In genomic region chr19:40474737-40475136, GRCh38 we compare ENCODE assay signal across 35 cellular contexts. TPM values are rescaled to one million over a fixed set of nuclear protein-coding genes. Genes with fewer than 3 reads are reported as not detected.
DNase-seq lines count a peak whose midpoint lies in the region; ATAC-seq, FAIRE-seq and TF ChIP-seq lines count a peak whose summit lies in the region.
"Had no signal": no experiment of that assay in that cellular context is flagged by ENCODE, and none has a peak within 500 bp of the region (broad histone marks: within the 10 kb centered on the region; RNA-seq: fewer than 3 reads in every experiment).

No MANE protein-coding gene starts in this region.

- H3K4me1 Mint-ChIP-seq in activated CD4-positive, alpha-beta T cell treated with anti-CD3 and anti-CD28 coated beads for 36 hours: peaks cover 2% of the 10 kb centered on the region
- H3K4me1 Mint-ChIP-seq in activated CD4-positive, alpha-beta T cell treated with anti-CD3 and anti-CD28 coated beads, Interleukin-2, amount 10 ng/mL, durations not matched to agents 24 days and 14 days: no peaks in the 10 kb centered on the region
- H3K4me1 Mint-ChIP-seq: B cell; CD14-positive monocyte; CD4-positive, alpha-beta memory T cell; CD4-positive, CD25-positive, alpha-beta regulatory T cell; CD8-positive, alpha-beta memory T cell had no signal

- no peak for DNase-seq in activated CD4-positive, alpha-beta T cell treated with anti-CD3 and anti-CD28 coated beads for 36 hours
- no peak for DNase-seq in activated CD4-positive, alpha-beta T cell treated with anti-CD3 and anti-CD28 coated beads, Interleukin-2, amount 10 ng/mL, durations not matched to agents 24 days and 14 days
- no peak for DNase-seq in K562 (ENCODE audit: extremely low read depth in 1 of 4, low spot score in 3 of 4)
- no peak for DNase-seq in right atrium auricular region (ENCODE audit: low spot score)
- DNase-seq in activated CD8-positive, alpha-beta memory T cell treated with anti-CD3 and anti-CD28 coated beads, Interleukin-2, amount 50 U/mL, for 48 hours: no peak
- DNase-seq: 8988T; ACHN; AML-193; BE2C; C1 segment of cervical spinal cord; Caco-2; Calu3; CD4-positive, alpha-beta memory T cell; CD4-positive, alpha-beta T cell; CD4-positive, CD25-positive, alpha-beta regulatory T cell; CD8-positive, alpha-beta memory T cell; CD8-positive, alpha-beta T cell; COR-L47; DMS 273 treated with DMSO at 0.1 percent for 48 hours; DMS153; DMS53; DMS79; DMS79 treated with DMSO at 0.1 percent for 48 hours; DND-41; EL had no signal

- no peak for ATAC-seq in activated CD4-positive, alpha-beta T cell treated with anti-CD3 and anti-CD28 coated beads for 36 hours
- no peak for ATAC-seq in K562
- ATAC-seq: A549; CD8-positive, alpha-beta T cell had no signal

- no peaks in the 10 kb centered on the region for H3K79me2 ChIP-seq in K562 (ENCODE audit: control insufficient read depth, insufficient read depth, low read length)

- no peak overlapping the region for H3K9ac ChIP-seq in K562 (ENCODE audit: insufficient read depth in 1 of 2, low read depth in 2 of 2, low read length in 2 of 2)
- H3K9ac ChIP-seq: BLaER1; BLaER1 treated with 17β-estradiol and CSF1 and Interleukin-3, amounts not matched to agents 10 nM and 100 nM had no signal

- H3K4me3 ChIP-seq in HEK293 (ENCODE audit: low read depth, low read length) (no peak overlapping the region), K562 (no peak overlapping the region), right atrium auricular region (no peak overlapping the region)
- H3K4me3 ChIP-seq: A549; BLaER1; BLaER1 treated with 17β-estradiol and CSF1 and Interleukin-3, amounts not matched to agents 10 nM and 100 nM had no signal

- TF ChIP-seq RAD21 in K562 (CRISPR knock-in tag; conservative IDR thresholded peaks at IDR 0.05 in 1 of 2, IDR thresholded peaks at IDR 0.05 in 1 of 2): no peak

- H3K9me1 ChIP-seq in K562 (ENCODE audit: control insufficient read depth, insufficient read depth, low read length): no peaks in the 10 kb centered on the region

- H3K4me2 ChIP-seq in K562 (ENCODE audit: insufficient read depth, low read length): no peak overlapping the region
- H3K4me2 ChIP-seq: A549; BLaER1; BLaER1 treated with 17β-estradiol and CSF1 and Interleukin-3, amounts not matched to agents 10 nM and 100 nM had no signal

- in situ Hi-C loops in K562 (cut with MboI): no loop called here

- H2AFZ ChIP-seq in K562 (ENCODE audit: low read depth, low read length): no peak overlapping the region

- H3K4me1 ChIP-seq in HEK293 (ENCODE audit: control insufficient read depth, insufficient read depth, low read length): no peaks in the 10 kb centered on the region
- peaks cover 0 to 3% of the 10 kb centered on the region in 2 experiments; a peak in 2 of 5 replicates for H3K4me1 ChIP-seq in K562 (replicated peaks in 1 of 2; ENCODE audit: control insufficient read depth in 2 of 2, insufficient read depth in 2 of 2, low read length in 2 of 2)
- no peaks in the 10 kb centered on the region for H3K4me1 ChIP-seq in right atrium auricular region
- H3K4me1 ChIP-seq: A549; BE2C; BLaER1; BLaER1 treated with 17β-estradiol and CSF1 and Interleukin-3, amounts not matched to agents 10 nM and 100 nM; Caco-2 had no signal

- no peaks in the 10 kb centered on the region for H3K27me3 Mint-ChIP-seq in activated CD4-positive, alpha-beta T cell treated with anti-CD3 and anti-CD28 coated beads for 36 hours
- H3K27me3 Mint-ChIP-seq in activated CD4-positive, alpha-beta T cell treated with anti-CD3 and anti-CD28 coated beads, Interleukin-2, amount 10 ng/mL, durations not matched to agents 24 days and 14 days: no peaks in the 10 kb centered on the region
- H3K27me3 Mint-ChIP-seq: CD4-positive, CD25-positive, alpha-beta regulatory T cell had no signal

- TF ChIP-seq POLR2A in K562 (conservative IDR thresholded peaks at IDR 0.05): no peak

- no peaks in the 10 kb centered on the region for H4K20me1 ChIP-seq in K562 (replicated peaks; ENCODE audit: control insufficient read depth, insufficient read depth, low read length)
- H4K20me1 ChIP-seq: BLaER1; BLaER1 treated with 17β-estradiol and CSF1 and Interleukin-3, amounts not matched to agents 10 nM and 100 nM had no signal

- intact Hi-C loops in activated CD4-positive, alpha-beta T cell treated with anti-CD3 and anti-CD28 coated beads for 36 hours (cut with DNase I, micrococcal nuclease): no loop called here
- intact Hi-C loops in activated CD4-positive, alpha-beta T cell treated with anti-CD3 and anti-CD28 coated beads, Interleukin-2, amount 10 ng/mL, durations not matched to agents 24 days and 14 days (cut with micrococcal nuclease): no loop called here
- intact Hi-C loops in K562 (cut with micrococcal nuclease): no loop called here

- WGBS in K562 (ENCODE audit: insufficient coverage, low coverage, missing lambda C conversion rate): 55% methylated on average over 4 of the region's 4 CpGs

- CTCF ChIA-PET in activated CD4-positive, alpha-beta T cell treated with anti-CD3 and anti-CD28 coated beads for 36 hours (lab: Charles Lee): interaction anchor here (0.7 to 2.1 kb wide), 4 partner anchors 11 to 169 kb away, joined by 3 to 5 read pairs (median 4); no protein-coding TSS in a partner anchor
- CTCF ChIA-PET in HEK293 (lab: Yijun Ruan, JAX) (interaction anchor here (0.6 to 1.0 kb wide), 3 partner anchors 24 to 188 kb away, joined by 3 to 6 read pairs (median 4); no protein-coding TSS in a partner anchor), K562 (lab: Yijun Ruan, JAX; ENCODE audit: low intra/inter-chr PET ratio) (no interaction called here)

- no peaks in the 10 kb centered on the region for H3K36me3 Mint-ChIP-seq in activated CD4-positive, alpha-beta T cell treated with anti-CD3 and anti-CD28 coated beads for 36 hours (ENCODE audit: low read depth)
- H3K36me3 Mint-ChIP-seq in activated CD4-positive, alpha-beta T cell treated with anti-CD3 and anti-CD28 coated beads, Interleukin-2, amount 10 ng/mL, durations not matched to agents 24 days and 14 days (ENCODE audit: low read depth): no peaks in the 10 kb centered on the region
- H3K36me3 Mint-ChIP-seq: CD14-positive monocyte; CD4-positive, alpha-beta memory T cell; CD4-positive, CD25-positive, alpha-beta regulatory T cell; CD8-positive, alpha-beta memory T cell; CD8-positive, alpha-beta T cell had no signal

- BruUV-seq in K562 (replicated peaks; lab: Mats Ljungman, UMichigan): no TSS peak

- H3K27ac ChIP-seq in HEK293 (ENCODE audit: extremely low read depth, low read depth, low read length) (no peak overlapping the region), K562 (ENCODE audit: extremely low read depth, low read depth, low read length) (no peak overlapping the region), right atrium auricular region (no peak overlapping the region)
- H3K27ac ChIP-seq: 22Rv1; A549; BLaER1; BLaER1 treated with 17β-estradiol and CSF1 and Interleukin-3, amounts not matched to agents 10 nM and 100 nM; C4-2B had no signal

- H3K36me3 ChIP-seq in HEK293 (ENCODE audit: control insufficient read depth in 2 of 2, insufficient read depth in 1 of 2, low read length in 2 of 2): no peaks in the 10 kb centered on the region; a peak in 1 of 3 replicates
- H3K36me3 ChIP-seq in K562 (ENCODE audit: control insufficient read depth, insufficient read depth, low read length): no peaks in the 10 kb centered on the region
- no peaks in the 10 kb centered on the region for H3K36me3 ChIP-seq in right atrium auricular region
- H3K36me3 ChIP-seq: BE2C; BLaER1; BLaER1 treated with 17β-estradiol and CSF1 and Interleukin-3, amounts not matched to agents 10 nM and 100 nM had no signal

- no peaks in the 10 kb centered on the region for H3K9me3 Mint-ChIP-seq in activated CD4-positive, alpha-beta T cell treated with anti-CD3 and anti-CD28 coated beads for 36 hours (ENCODE audit: low read depth)
- H3K9me3 Mint-ChIP-seq in activated CD4-positive, alpha-beta T cell treated with anti-CD3 and anti-CD28 coated beads, Interleukin-2, amount 10 ng/mL, durations not matched to agents 24 days and 14 days: no peaks in the 10 kb centered on the region
- H3K9me3 Mint-ChIP-seq: CD4-positive, alpha-beta T cell; CD4-positive, CD25-positive, alpha-beta regulatory T cell; CD8-positive, alpha-beta memory T cell; CD8-positive, alpha-beta T cell had no signal

- H3K27me3 ChIP-seq in K562 (ENCODE audit: control insufficient read depth in 2 of 2, insufficient read depth in 2 of 2, low read length in 2 of 2) (no peaks in the 10 kb centered on the region), right atrium auricular region (no peaks in the 10 kb centered on the region)
- H3K27me3 ChIP-seq: BE2C; BLaER1; BLaER1 treated with 17β-estradiol and CSF1 and Interleukin-3, amounts not matched to agents 10 nM and 100 nM had no signal

- TF ChIP-seq EP300 in K562 (IDR thresholded peaks at IDR 0.05; ENCODE audit: low read length): no peak

- H3K4me3 Mint-ChIP-seq in activated CD4-positive, alpha-beta T cell treated with anti-CD3 and anti-CD28 coated beads for 36 hours: no peak overlapping the region
- no peak overlapping the region for H3K4me3 Mint-ChIP-seq in activated CD4-positive, alpha-beta T cell treated with anti-CD3 and anti-CD28 coated beads, Interleukin-2, amount 10 ng/mL, durations not matched to agents 24 days and 14 days
- H3K4me3 Mint-ChIP-seq: B cell; CD14-positive monocyte; CD4-positive, alpha-beta memory T cell; CD4-positive, alpha-beta T cell; CD4-positive, CD25-positive, alpha-beta regulatory T cell; CD8-positive, alpha-beta memory T cell; CD8-positive, alpha-beta T cell had no signal

- no peak for FAIRE-seq in K562 (lab: Jason Lieb, UNC)
- FAIRE-seq: A204.1, D721Med had no signal

- peak overlapping the region; percentile 42 for H3K27ac Mint-ChIP-seq in activated CD4-positive, alpha-beta T cell treated with anti-CD3 and anti-CD28 coated beads for 36 hours
- no peak overlapping the region for H3K27ac Mint-ChIP-seq in activated CD4-positive, alpha-beta T cell treated with anti-CD3 and anti-CD28 coated beads, Interleukin-2, amount 10 ng/mL, durations not matched to agents 24 days and 14 days
- H3K27ac Mint-ChIP-seq: B cell; CD14-positive monocyte; CD4-positive, alpha-beta memory T cell; CD4-positive, alpha-beta T cell; CD4-positive, CD25-positive, alpha-beta regulatory T cell; CD8-positive, alpha-beta memory T cell; CD8-positive, alpha-beta T cell had no signal

- TF ChIP-seq CTCF in HEK293 (tag by site-specific recombination; IDR thresholded peaks at IDR 0.05) (no peak), K562 (IDR thresholded peaks at IDR 0.05 in 2 of 3, conservative IDR thresholded peaks at IDR 0.05 in 1 of 3; ENCODE audit: insufficient read depth in 2 of 3, low read depth in 1 of 3, low read length in 3 of 3) (no peak), right atrium auricular region (IDR thresholded peaks at IDR 0.05) (no peak)

- POLR2A ChIA-PET in activated CD4-positive, alpha-beta T cell treated with anti-CD3 and anti-CD28 coated beads for 36 hours (lab: Charles Lee): no interaction called here
- POLR2A ChIA-PET in HEK293 (lab: Yijun Ruan, JAX): interaction anchor here (1.1 kb wide), 1 partner anchor 9 kb away, joined by 3 read pairs; the partner anchor contains the start of gene BLVRB
- POLR2A ChIA-PET in K562 (lab: Yijun Ruan, JAX): no interaction called here

- H3K9me3 ChIP-seq in HEK293 (ENCODE audit: control insufficient read depth, insufficient read depth, low read depth, low read length) (no peaks in the 10 kb centered on the region; the same call in 1 of the 2 replicates), K562 (replicated peaks; ENCODE audit: control insufficient read depth, insufficient read depth, low read depth, low read length) (no peaks in the 10 kb centered on the region), right atrium auricular region (no peaks in the 10 kb centered on the region)
- H3K9me3 ChIP-seq: A549; BE2C; BLaER1; BLaER1 treated with 17β-estradiol and CSF1 and Interleukin-3, amounts not matched to agents 10 nM and 100 nM; Caco-2 had no signal

RNA-seq across cellular contexts. Expression of gene SPTBN4, which starts 7.9 kb away (rescaled TPM):
- total RNA-seq in activated CD4-positive, alpha-beta T cell treated with anti-CD3 and anti-CD28 coated beads for 36 hours: 1 to 10 TPM; 2.4 to 2.5 TPM
- 0.36 and 0.51 TPM in 2 replicates for total RNA-seq in activated CD4-positive, alpha-beta T cell treated with anti-CD3 and anti-CD28 coated beads, Interleukin-2, amount 10 ng/mL, durations not matched to agents 24 days and 14 days
- total RNA-seq in K562 (2011; cell fraction: chromatin; rRNA removed; ENCODE audit: low replicate concordance): 5.7 and 11.0 TPM in 2 replicates
- 3.8 and 4.5 TPM in 2 replicates for total RNA-seq in K562 (2011; cell fraction: nucleolus; rRNA removed)
- total RNA-seq in K562 (2011; cell fraction: nucleoplasm; rRNA removed): 5.3 and 6.9 TPM in 2 replicates
- 0.86 and 2.0 TPM in 2 replicates for total RNA-seq in K562 (2014; rRNA removed)
- total RNA-seq in K562 (2014; rRNA removed; fragmentation: Illumina TruSeq; extraction: Trizol): 0.16 and 0.47 TPM in 2 replicates
- total RNA-seq in K562 (2015; rRNA removed; fragmentation: Illumina TruSeq; extraction: Trizol): 0.83 and 1.3 TPM in 2 replicates
- 1.5 and 1.6 TPM in 2 replicates for total RNA-seq in K562 (2021)
- 1.2 and 1.3 TPM in 2 replicates for polyA plus RNA-seq in K562 (2011; rRNA removed)
- 0.94 and 1.8 TPM in 2 replicates for polyA plus RNA-seq in K562 (2011; cell fraction: cytosol; rRNA removed)
- 2.6 and 3.5 TPM in 2 replicates for polyA plus RNA-seq in K562 (2011; cell fraction: nucleus; rRNA removed)
- polyA plus RNA-seq in K562 (2012): 1.7 and 1.9 TPM in 2 replicates
- polyA plus RNA-seq in K562 (2014; fragmentation: Illumina TruSeq; extraction: Trizol): 0.51 and 0.70 TPM in 2 replicates
- polyA plus RNA-seq in K562 (2014; fragmentation: Nextera tagmentation; extraction: Ambion mirVana): under 1 TPM; 0.01 to 0.10 TPM
- polyA plus RNA-seq in K562 (2014; rRNA removed): 1.2 and 1.3 TPM in 2 replicates
- 1.1 and 1.5 TPM in 2 replicates for polyA minus RNA-seq in K562 (2011; rRNA and poly(A)+ RNA removed)
- polyA minus RNA-seq in K562 (2011; cell fraction: cytosol; rRNA and poly(A)+ RNA removed): 0.38 and 0.46 TPM in 2 replicates
- 0.81 and 1.4 TPM in 2 replicates for polyA minus RNA-seq in K562 (2011; cell fraction: nucleus; rRNA and poly(A)+ RNA removed)
- 1 to 10 TPM; 5.2 to 5.5 TPM for total RNA-seq in right atrium auricular region
- total RNA-seq: CD4-positive, CD25-positive, alpha-beta regulatory T cell had no signal
- polyA plus RNA-seq: CD14-positive monocyte; CD4-positive, CD25-positive, alpha-beta regulatory T cell; CD8-positive, alpha-beta memory T cell had no signal

RNA-seq across cellular contexts. Expression of gene BLVRB, which starts 9.2 kb away (rescaled TPM):
- total RNA-seq in activated CD4-positive, alpha-beta T cell treated with anti-CD3 and anti-CD28 coated beads for 36 hours: 10 to 100 TPM; 34.1 to 35.6 TPM
- total RNA-seq in activated CD4-positive, alpha-beta T cell treated with anti-CD3 and anti-CD28 coated beads, Interleukin-2, amount 10 ng/mL, durations not matched to agents 24 days and 14 days: 7.5 and 10.6 TPM in 2 replicates
- total RNA-seq in K562 (2011; cell fraction: chromatin; rRNA removed; ENCODE audit: low replicate concordance): 26.9 and 65.0 TPM in 2 replicates
- total RNA-seq in K562 (2011; cell fraction: nucleolus; rRNA removed): 107 and 125 TPM in 2 replicates
- 74.7 and 75.7 TPM in 2 replicates for total RNA-seq in K562 (2011; cell fraction: nucleoplasm; rRNA removed)
- total RNA-seq in K562 (2014; rRNA removed) (749 and 813 TPM in 2 replicates), K562 (2014; rRNA removed; fragmentation: Illumina TruSeq; extraction: Trizol) (110 and 229 TPM in 2 replicates), K562 (2015; rRNA removed; fragmentation: Illumina TruSeq; extraction: Trizol) (331 and 332 TPM in 2 replicates), K562 (2021) (457 and 476 TPM in 2 replicates), right atrium auricular region (100 to 1,000 TPM; 123 to 199 TPM)
- polyA plus RNA-seq in K562 (2011; rRNA removed) (368 and 461 TPM in 2 replicates), K562 (2014; fragmentation: Illumina TruSeq; extraction: Trizol) (260 and 428 TPM in 2 replicates), K562 (2014; fragmentation: Nextera tagmentation; extraction: Ambion mirVana) (100 to 1,000 TPM in 1 of 2 experiments, 10 to 100 TPM in 1; 81.1 to 184 TPM), K562 (2014; rRNA removed) (634 and 677 TPM in 2 replicates)
- 836 and 2,229 TPM in 2 replicates for polyA plus RNA-seq in K562 (2011; cell fraction: cytosol; rRNA removed)
- polyA plus RNA-seq in K562 (2011; cell fraction: nucleus; rRNA removed): 252 and 288 TPM in 2 replicates
- 416 and 585 TPM in 2 replicates for polyA plus RNA-seq in K562 (2012)
- polyA minus RNA-seq in K562 (2011; rRNA and poly(A)+ RNA removed): 85.4 and 138 TPM in 2 replicates
- polyA minus RNA-seq in K562 (2011; cell fraction: cytosol; rRNA and poly(A)+ RNA removed): 198 and 225 TPM in 2 replicates
- 34.6 and 38.7 TPM in 2 replicates for polyA minus RNA-seq in K562 (2011; cell fraction: nucleus; rRNA and poly(A)+ RNA removed)

RNA-seq across cellular contexts. Expression of gene SERTAD3, which starts 30.6 kb away (rescaled TPM):
- total RNA-seq in activated CD4-positive, alpha-beta T cell treated with anti-CD3 and anti-CD28 coated beads for 36 hours: 10 to 100 TPM in 1 of 2 experiments, 1 to 10 TPM in 1; 8.4 to 12.0 TPM
- total RNA-seq in activated CD4-positive, alpha-beta T cell treated with anti-CD3 and anti-CD28 coated beads, Interleukin-2, amount 10 ng/mL, durations not matched to agents 24 days and 14 days: 10.8 and 12.5 TPM in 2 replicates
- 16.7 and 27.2 TPM in 2 replicates for total RNA-seq in K562 (2011; cell fraction: chromatin; rRNA removed; ENCODE audit: low replicate concordance)
- total RNA-seq in K562 (2011; cell fraction: nucleolus; rRNA removed): 20.4 and 20.7 TPM in 2 replicates
- total RNA-seq in K562 (2011; cell fraction: nucleoplasm; rRNA removed): 24.9 and 26.9 TPM in 2 replicates
- 17.5 and 19.3 TPM in 2 replicates for total RNA-seq in K562 (2014; rRNA removed)
- total RNA-seq in K562 (2014; rRNA removed; fragmentation: Illumina TruSeq; extraction: Trizol): 16.1 and 17.2 TPM in 2 replicates
- total RNA-seq in K562 (2015; rRNA removed; fragmentation: Illumina TruSeq; extraction: Trizol): 21.6 and 27.7 TPM in 2 replicates
- 28.9 and 31.4 TPM in 2 replicates for total RNA-seq in K562 (2021)
- polyA plus RNA-seq in K562 (2011; rRNA removed): 17.6 and 18.9 TPM in 2 replicates
- 19.3 and 35.5 TPM in 2 replicates for polyA plus RNA-seq in K562 (2011; cell fraction: cytosol; rRNA removed)
- polyA plus RNA-seq in K562 (2011; cell fraction: nucleus; rRNA removed): 17.8 and 23.4 TPM in 2 replicates
- 20.7 and 22.0 TPM in 2 replicates for polyA plus RNA-seq in K562 (2012)
- polyA plus RNA-seq in K562 (2014; fragmentation: Illumina TruSeq; extraction: Trizol): 15.1 and 18.6 TPM in 2 replicates
- polyA plus RNA-seq in K562 (2014; fragmentation: Nextera tagmentation; extraction: Ambion mirVana): 1 to 10 TPM; 5.4 to 5.9 TPM
- polyA plus RNA-seq in K562 (2014; rRNA removed): 18.1 and 18.5 TPM in 2 replicates
- 18.4 and 23.4 TPM in 2 replicates for polyA minus RNA-seq in K562 (2011; rRNA and poly(A)+ RNA removed)
- polyA minus RNA-seq in K562 (2011; cell fraction: cytosol; rRNA and poly(A)+ RNA removed): 24.3 and 28.9 TPM in 2 replicates
- 8.1 and 13.9 TPM in 2 replicates for polyA minus RNA-seq in K562 (2011; cell fraction: nucleus; rRNA and poly(A)+ RNA removed)
- total RNA-seq in right atrium auricular region: 10 to 100 TPM; 19.2 to 25.4 TPM

RNA-seq across cellular contexts. Expression of gene SERTAD1, which starts 48.9 kb away (rescaled TPM):
- 10 to 100 TPM; 10.0 to 14.7 TPM for total RNA-seq in activated CD4-positive, alpha-beta T cell treated with anti-CD3 and anti-CD28 coated beads for 36 hours
- total RNA-seq in activated CD4-positive, alpha-beta T cell treated with anti-CD3 and anti-CD28 coated beads, Interleukin-2, amount 10 ng/mL, durations not matched to agents 24 days and 14 days: 19.3 and 20.8 TPM in 2 replicates
- total RNA-seq in K562 (2011; cell fraction: chromatin; rRNA removed; ENCODE audit: low replicate concordance): 3.1 and 8.3 TPM in 2 replicates
- total RNA-seq in K562 (2011; cell fraction: nucleolus; rRNA removed): 10.3 and 11.0 TPM in 2 replicates
- 7.5 and 8.9 TPM in 2 replicates for total RNA-seq in K562 (2011; cell fraction: nucleoplasm; rRNA removed)
- 8.1 and 10.9 TPM in 2 replicates for total RNA-seq in K562 (2014; rRNA removed)
- total RNA-seq in K562 (2014; rRNA removed; fragmentation: Illumina TruSeq; extraction: Trizol): 2.1 and 2.8 TPM in 2 replicates
- 4.9 and 5.5 TPM in 2 replicates for total RNA-seq in K562 (2015; rRNA removed; fragmentation: Illumina TruSeq; extraction: Trizol)
- 8.7 and 8.9 TPM in 2 replicates for total RNA-seq in K562 (2021)
- polyA plus RNA-seq in K562 (2011; rRNA removed): 6.1 and 6.8 TPM in 2 replicates
- 7.4 and 18.7 TPM in 2 replicates for polyA plus RNA-seq in K562 (2011; cell fraction: cytosol; rRNA removed)
- 5.6 and 9.1 TPM in 2 replicates for polyA plus RNA-seq in K562 (2011; cell fraction: nucleus; rRNA removed)
- polyA plus RNA-seq in K562 (2012): 6.7 and 8.9 TPM in 2 replicates
- polyA plus RNA-seq in K562 (2014; fragmentation: Illumina TruSeq; extraction: Trizol): 2.3 and 5.0 TPM in 2 replicates
- polyA plus RNA-seq in K562 (2014; fragmentation: Nextera tagmentation; extraction: Ambion mirVana): under 1 TPM; 0.15 to 0.85 TPM
- 6.7 TPM in 2 replicates for polyA plus RNA-seq in K562 (2014; rRNA removed)
- 1.9 and 2.1 TPM in 2 replicates for polyA minus RNA-seq in K562 (2011; rRNA and poly(A)+ RNA removed)
- 3.5 and 4.5 TPM in 2 replicates for polyA minus RNA-seq in K562 (2011; cell fraction: cytosol; rRNA and poly(A)+ RNA removed)
- polyA minus RNA-seq in K562 (2011; cell fraction: nucleus; rRNA and poly(A)+ RNA removed): 1.8 and 3.6 TPM in 2 replicates
- total RNA-seq in right atrium auricular region: 10 to 100 TPM; 12.7 to 27.2 TPM
